Comparison of ENCODE assay signal across 1 cellular context in the genomic region with DNA sequence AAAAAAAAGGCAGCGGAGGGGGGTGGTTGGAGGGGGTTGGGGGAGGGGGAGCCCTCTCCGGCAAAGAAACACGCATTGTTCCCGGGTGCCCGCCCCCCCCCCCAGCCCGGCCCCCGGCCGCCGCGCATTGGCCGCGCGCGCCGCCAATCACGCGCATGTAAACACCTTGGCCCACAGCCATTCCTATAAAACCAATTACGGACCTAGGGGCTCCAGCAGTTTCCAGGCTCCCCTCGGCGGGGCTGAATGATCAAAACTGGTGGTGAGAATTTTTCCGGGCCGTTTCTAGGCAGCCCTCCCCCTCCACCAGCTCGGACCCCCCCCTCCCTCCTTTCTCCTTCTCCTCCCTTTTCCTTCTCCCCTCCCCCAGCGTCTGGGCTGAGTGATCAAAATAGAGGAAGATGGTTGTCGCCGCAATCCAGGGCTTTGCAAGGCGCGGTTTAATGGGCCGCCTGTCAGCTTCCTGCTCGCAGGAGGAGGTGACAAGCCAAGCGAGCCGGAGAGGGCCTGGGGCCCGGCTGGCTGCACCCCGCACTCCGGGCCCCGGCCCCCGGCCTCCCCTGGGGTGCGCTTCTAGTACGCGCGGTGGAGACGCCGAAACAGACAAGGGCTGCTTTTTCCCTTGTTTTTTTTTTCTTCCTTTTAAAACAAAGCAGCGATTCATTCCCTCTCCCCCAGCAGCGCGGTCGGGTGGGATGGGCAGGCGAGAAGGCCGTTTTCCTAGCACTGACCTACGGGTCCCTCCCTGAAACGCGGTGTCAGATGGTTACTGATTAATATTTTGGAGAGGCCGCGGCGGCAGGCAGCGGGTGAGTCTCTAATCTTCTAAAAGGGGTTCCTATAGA.
TF ChIP-seq lines count a peak whose summit lies in the region.

No MANE protein-coding gene starts in this region.

TF ChIP-seq in K562, 482 proteins besides CTCF, POLR2A, EP300 and RAD21 (continued from another document and continues in another):
- TF ChIP-seq UBTF (IDR thresholded peaks at IDR 0.05; ENCODE audit: borderline replicate concordance in 1 of 2, low read depth in 2 of 2, low read length in 2 of 2) (peak in 1 of 2 experiments; percentile 63; a peak in 2 of 4 replicates), ZNF592 (IDR thresholded peaks at IDR 0.05) (no peak), HNRNPLL (IDR thresholded peaks at IDR 0.05; ENCODE audit: low read depth, low read length, poor library complexity, severe bottlenecking) (no peak), GTF3C2 (IDR thresholded peaks at IDR 0.05; ENCODE audit: borderline replicate concordance, extremely low read depth, insufficient read length) (no peak), MLLT1 (IDR thresholded peaks at IDR 0.05) (peak in 1 of 2 experiments; percentile 92; a peak in 2 of 4 replicates), EHMT2 (IDR thresholded peaks at IDR 0.05) (no peak), ZNF347 (CRISPR knock-in tag; IDR thresholded peaks at IDR 0.05; ENCODE audit: low read depth) (no peak), CXXC5 (CRISPR knock-in tag; IDR thresholded peaks at IDR 0.05) (peak; percentile 58), HDAC8 (tag; IDR thresholded peaks at IDR 0.05) (no peak), MYC (IDR thresholded peaks at IDR 0.05; ENCODE audit: low read depth, low read length) (peak; percentile 45; the same call in 1 of the 2 replicates), MYC (CRISPR knock-in tag; IDR thresholded peaks at IDR 0.05; ENCODE audit: borderline replicate concordance, low read depth) (peak; percentile 53; the same call in 1 of the 2 replicates), DDX20 (tag; IDR thresholded peaks at IDR 0.05; ENCODE audit: low read depth) (no peak), WHSC1 (IDR thresholded peaks at IDR 0.05; ENCODE audit: low read length) (no peak), E2F1 (CRISPR knock-in tag; IDR thresholded peaks at IDR 0.05) (no peak), ZNF583 (CRISPR knock-in tag; IDR thresholded peaks at IDR 0.05) (no peak), HDAC1 (IDR thresholded peaks at IDR 0.05) (no peak; a peak in 1 of 4 replicates), EGR1 (conservative IDR thresholded peaks at IDR 0.05) (no peak), ZNF695 (CRISPR knock-in tag; IDR thresholded peaks at IDR 0.05) (no peak), SREBF2 (CRISPR knock-in tag; IDR thresholded peaks at IDR 0.05) (no peak), ZNF316 (IDR thresholded peaks at IDR 0.05) (no peak), CAMTA2 (CRISPR knock-in tag; conservative IDR thresholded peaks at IDR 0.05) (no peak)
- TF ChIP-seq, protein P1, sequence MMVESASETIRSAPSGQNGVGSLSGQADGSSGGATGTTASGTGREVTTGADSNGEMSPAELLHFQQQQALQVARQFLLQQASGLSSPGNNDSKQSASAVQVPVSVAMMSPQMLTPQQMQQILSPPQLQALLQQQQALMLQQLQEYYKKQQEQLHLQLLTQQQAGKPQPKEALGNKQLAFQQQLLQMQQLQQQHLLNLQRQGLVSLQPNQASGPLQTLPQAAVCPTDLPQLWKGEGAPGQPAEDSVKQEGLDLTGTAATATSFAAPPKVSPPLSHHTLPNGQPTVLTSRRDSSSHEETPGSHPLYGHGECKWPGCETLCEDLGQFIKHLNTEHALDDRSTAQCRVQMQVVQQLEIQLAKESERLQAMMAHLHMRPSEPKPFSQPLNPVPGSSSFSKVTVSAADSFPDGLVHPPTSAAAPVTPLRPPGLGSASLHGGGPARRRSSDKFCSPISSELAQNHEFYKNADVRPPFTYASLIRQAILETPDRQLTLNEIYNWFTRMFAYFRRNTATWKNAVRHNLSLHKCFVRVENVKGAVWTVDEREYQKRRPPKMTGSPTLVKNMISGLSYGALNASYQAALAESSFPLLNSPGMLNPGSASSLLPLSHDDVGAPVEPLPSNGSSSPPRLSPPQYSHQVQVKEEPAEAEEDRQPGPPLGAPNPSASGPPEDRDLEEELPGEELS (CRISPR knock-in tag; IDR thresholded peaks at IDR 0.05; ENCODE audit: borderline replicate concordance) = no peak
- TF ChIP-seq, protein P2, sequence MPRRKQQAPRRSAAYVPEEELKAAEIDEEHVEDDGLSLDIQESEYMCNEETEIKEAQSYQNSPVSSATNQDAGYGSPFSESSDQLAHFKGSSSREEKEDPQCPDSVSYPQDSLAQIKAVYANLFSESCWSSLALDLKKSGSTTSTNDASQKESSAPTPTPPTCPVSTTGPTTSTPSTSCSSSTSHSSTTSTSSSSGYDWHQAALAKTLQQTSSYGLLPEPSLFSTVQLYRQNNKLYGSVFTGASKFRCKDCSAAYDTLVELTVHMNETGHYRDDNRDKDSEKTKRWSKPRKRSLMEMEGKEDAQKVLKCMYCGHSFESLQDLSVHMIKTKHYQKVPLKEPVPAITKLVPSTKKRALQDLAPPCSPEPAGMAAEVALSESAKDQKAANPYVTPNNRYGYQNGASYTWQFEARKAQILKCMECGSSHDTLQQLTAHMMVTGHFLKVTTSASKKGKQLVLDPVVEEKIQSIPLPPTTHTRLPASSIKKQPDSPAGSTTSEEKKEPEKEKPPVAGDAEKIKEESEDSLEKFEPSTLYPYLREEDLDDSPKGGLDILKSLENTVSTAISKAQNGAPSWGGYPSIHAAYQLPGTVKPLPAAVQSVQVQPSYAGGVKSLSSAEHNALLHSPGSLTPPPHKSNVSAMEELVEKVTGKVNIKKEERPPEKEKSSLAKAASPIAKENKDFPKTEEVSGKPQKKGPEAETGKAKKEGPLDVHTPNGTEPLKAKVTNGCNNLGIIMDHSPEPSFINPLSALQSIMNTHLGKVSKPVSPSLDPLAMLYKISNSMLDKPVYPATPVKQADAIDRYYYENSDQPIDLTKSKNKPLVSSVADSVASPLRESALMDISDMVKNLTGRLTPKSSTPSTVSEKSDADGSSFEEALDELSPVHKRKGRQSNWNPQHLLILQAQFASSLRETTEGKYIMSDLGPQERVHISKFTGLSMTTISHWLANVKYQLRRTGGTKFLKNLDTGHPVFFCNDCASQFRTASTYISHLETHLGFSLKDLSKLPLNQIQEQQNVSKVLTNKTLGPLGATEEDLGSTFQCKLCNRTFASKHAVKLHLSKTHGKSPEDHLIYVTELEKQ (CRISPR knock-in tag; IDR thresholded peaks at IDR 0.05) = no peak
- TF ChIP-seq, protein P3, sequence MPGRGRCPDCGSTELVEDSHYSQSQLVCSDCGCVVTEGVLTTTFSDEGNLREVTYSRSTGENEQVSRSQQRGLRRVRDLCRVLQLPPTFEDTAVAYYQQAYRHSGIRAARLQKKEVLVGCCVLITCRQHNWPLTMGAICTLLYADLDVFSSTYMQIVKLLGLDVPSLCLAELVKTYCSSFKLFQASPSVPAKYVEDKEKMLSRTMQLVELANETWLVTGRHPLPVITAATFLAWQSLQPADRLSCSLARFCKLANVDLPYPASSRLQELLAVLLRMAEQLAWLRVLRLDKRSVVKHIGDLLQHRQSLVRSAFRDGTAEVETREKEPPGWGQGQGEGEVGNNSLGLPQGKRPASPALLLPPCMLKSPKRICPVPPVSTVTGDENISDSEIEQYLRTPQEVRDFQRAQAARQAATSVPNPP (IDR thresholded peaks at IDR 0.05; ENCODE audit: borderline replicate concordance, insufficient read depth, insufficient read length) = no peak
- TF ChIP-seq, protein P4, sequence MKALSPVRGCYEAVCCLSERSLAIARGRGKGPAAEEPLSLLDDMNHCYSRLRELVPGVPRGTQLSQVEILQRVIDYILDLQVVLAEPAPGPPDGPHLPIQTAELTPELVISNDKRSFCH (CRISPR knock-in tag; IDR thresholded peaks at IDR 0.05) = no peak
- TF ChIP-seq, protein P4 (tag; IDR thresholded peaks at IDR 0.05) = no peak
